Comparison of ENCODE assay signal across 21 cellular contexts in genomic region chr2:170336916-170337315, GRCh38.
DNase-seq lines count a peak whose midpoint lies in the region; ATAC-seq, FAIRE-seq and TF ChIP-seq lines count a peak whose summit lies in the region.
"Had no signal": no experiment of that assay in that cellular context is flagged by ENCODE, and none has a peak within 500 bp of the region (broad histone marks: within the 10 kb centered on the region; RNA-seq: fewer than 3 reads in every experiment).

No MANE protein-coding gene starts in this region.

- H3K27ac ChIP-seq in OCI-LY7 (ENCODE audit: low read depth, low read length, poor library complexity, severe bottlenecking), result no peak overlapping the region
- H3K27ac ChIP-seq in K562 (ENCODE audit: extremely low read depth, low read depth, low read length), result no peak overlapping the region
- H3K27ac ChIP-seq in pancreas, result no peak overlapping the region
- H3K27ac ChIP-seq: BLaER1 had no signal

- H3K9me3 ChIP-seq in Loucy (ENCODE audit: insufficient read depth, low read depth, low read length) (no peaks in the 10 kb centered on the region), OCI-LY7 (ENCODE audit: low read length) (no peaks in the 10 kb centered on the region), K562 (replicated peaks; ENCODE audit: control insufficient read depth, insufficient read depth, low read depth, low read length) (no peaks in the 10 kb centered on the region), pancreas (no peaks in the 10 kb centered on the region)
- H3K9me3 ChIP-seq: BLaER1, HAP-1 had no signal

- in situ Hi-C loops in K562 (cut with MboI) (no loop called here), ACHN (cut with HindIII; ENCODE audit: low pct_ligation_motif_present, low pct_unique_long_range_greater_than_20kb, low sequenced_read_pairs) (no loop called here)

- peaks cover 34% of the 10 kb centered on the region for H3K4me1 ChIP-seq in Loucy (ENCODE audit: insufficient read depth, low read length, poor library complexity, severe bottlenecking)
- peaks cover 28% of the 10 kb centered on the region for H3K4me1 ChIP-seq in OCI-LY7 (ENCODE audit: insufficient read depth, low read length, poor library complexity, severe bottlenecking)
- peaks cover 0 to 14% of the 10 kb centered on the region in 2 experiments; a peak in 4 of 5 replicates for H3K4me1 ChIP-seq in K562 (replicated peaks in 1 of 2; ENCODE audit: control insufficient read depth in 2 of 2, insufficient read depth in 2 of 2, low read length in 2 of 2)
- no peaks in the 10 kb centered on the region for H3K4me1 ChIP-seq in pancreas

- H3K4me2 ChIP-seq in Loucy (ENCODE audit: low read depth, low read length, poor library complexity, severe bottlenecking) (peak overlapping the region; percentile 25), OCI-LY7 (ENCODE audit: low read length) (peak overlapping the region; percentile 34), K562 (ENCODE audit: insufficient read depth, low read length) (no peak overlapping the region)
- H3K4me2 ChIP-seq: BLaER1 had no signal

- H3K4me3 ChIP-seq in Loucy (ENCODE audit: low read length, poor library complexity, severe bottlenecking) (no peak overlapping the region), OCI-LY7 (ENCODE audit: low read depth, low read length, poor library complexity, severe bottlenecking) (no peak overlapping the region), K562 (no peak overlapping the region), pancreas (no peak overlapping the region)
- H3K4me3 ChIP-seq: BLaER1, HAP-1 had no signal

- H3K27me3 ChIP-seq in Loucy (ENCODE audit: insufficient read depth, low read length, poor library complexity, severe bottlenecking), result no peaks in the 10 kb centered on the region
- no peaks in the 10 kb centered on the region for H3K27me3 ChIP-seq in K562 (ENCODE audit: control insufficient read depth in 2 of 2, insufficient read depth in 2 of 2, low read length in 2 of 2)
- no peaks in the 10 kb centered on the region for H3K27me3 ChIP-seq in pancreas
- H3K27me3 ChIP-seq: BLaER1 had no signal

- DNase-seq in GM12891 (ENCODE audit: insufficient read length, low spot score), result no peak
- no peak for DNase-seq in OCI-LY7 (ENCODE audit: low spot score)
- DNase-seq in K562 (ENCODE audit: extremely low read depth in 1 of 4, low spot score in 3 of 4), result no peak
- DNase-seq in pancreas, result no peak
- no peak for DNase-seq in ACHN
- no peak for DNase-seq in osteocyte (ENCODE audit: extremely low spot score, unreplicated experiment)
- no peak for DNase-seq in omental fat pad (ENCODE audit: low spot score)
- DNase-seq: Calu3; CD4-positive, alpha-beta memory T cell; COR-L47; DMS53; DMS79 treated with DMSO at 0.1 percent for 48 hours; GF-D8; GOT3; HFFc6 had no signal

- TF ChIP-seq POLR2A in GM12891 (IDR thresholded peaks at IDR 0.05; ENCODE audit: low read depth, low read length) (no peak), K562 (conservative IDR thresholded peaks at IDR 0.05) (no peak)

- H3K4me1 Mint-ChIP-seq in osteocyte (ENCODE audit: unreplicated experiment), result no peaks in the 10 kb centered on the region
- H3K4me1 Mint-ChIP-seq: B cell; CD4-positive, alpha-beta memory T cell had no signal

- CTCF ChIA-PET in OCI-LY7 (lab: Charles Lee; ENCODE audit: unreplicated experiment) (no interaction called here), K562 (lab: Yijun Ruan, JAX; ENCODE audit: low intra/inter-chr PET ratio) (no interaction called here)

- no peak for TF ChIP-seq EP300 in K562 (IDR thresholded peaks at IDR 0.05; ENCODE audit: low read length)

- H3K9ac ChIP-seq in Loucy (ENCODE audit: low read depth, low read length, poor library complexity, severe bottlenecking) (no peak overlapping the region), K562 (ENCODE audit: insufficient read depth in 1 of 2, low read depth in 2 of 2, low read length in 2 of 2) (no peak overlapping the region)
- H3K9ac ChIP-seq: BLaER1 had no signal

- TF ChIP-seq RAD21 in K562 (CRISPR knock-in tag; conservative IDR thresholded peaks at IDR 0.05 in 1 of 2, IDR thresholded peaks at IDR 0.05 in 1 of 2), result no peak

- H3K27ac Mint-ChIP-seq in osteocyte (ENCODE audit: unreplicated experiment), result no peak overlapping the region
- H3K27ac Mint-ChIP-seq: B cell; CD4-positive, alpha-beta memory T cell; HFFc6 had no signal

- H3K79me2 ChIP-seq in Loucy (ENCODE audit: insufficient read depth, low read length) (no peaks in the 10 kb centered on the region), OCI-LY7 (ENCODE audit: insufficient read depth, low read depth, low read length) (no peaks in the 10 kb centered on the region), K562 (ENCODE audit: control insufficient read depth, insufficient read depth, low read length) (no peaks in the 10 kb centered on the region)

- peak overlapping the region; percentile 68 for H2AFZ ChIP-seq in Loucy (ENCODE audit: low read length)
- no peak overlapping the region; the same call in 1 of the 2 replicates for H2AFZ ChIP-seq in OCI-LY7 (ENCODE audit: low read length)
- H2AFZ ChIP-seq in K562 (ENCODE audit: low read depth, low read length), result no peak overlapping the region

- H3K9me3 Mint-ChIP-seq in osteocyte (ENCODE audit: unreplicated experiment), result no peaks in the 10 kb centered on the region
- H3K9me3 Mint-ChIP-seq: HFFc6 had no signal

- BruUV-seq in OCI-LY7 (replicated peaks; lab: Mats Ljungman, UMichigan), result no TSS peak
- BruUV-seq in K562 (replicated peaks; lab: Mats Ljungman, UMichigan), result no TSS peak

- H4K20me1 ChIP-seq in Loucy (ENCODE audit: insufficient read depth, low read length, poor library complexity, severe bottlenecking), result no peaks in the 10 kb centered on the region
- no peaks in the 10 kb centered on the region for H4K20me1 ChIP-seq in OCI-LY7 (ENCODE audit: insufficient read depth, low read length)
- H4K20me1 ChIP-seq in K562 (replicated peaks; ENCODE audit: control insufficient read depth, insufficient read depth, low read length), result no peaks in the 10 kb centered on the region
- H4K20me1 ChIP-seq: BLaER1 had no signal

- no peak for TF ChIP-seq CTCF in Loucy (conservative IDR thresholded peaks at IDR 0.05; ENCODE audit: low read length)
- no peak for TF ChIP-seq CTCF in OCI-LY7 (conservative IDR thresholded peaks at IDR 0.05; ENCODE audit: low read length)
- TF ChIP-seq CTCF in K562 (IDR thresholded peaks at IDR 0.05 in 2 of 3, conservative IDR thresholded peaks at IDR 0.05 in 1 of 3; ENCODE audit: insufficient read depth in 2 of 3, low read depth in 1 of 3, low read length in 3 of 3), result no peak
- no peak for TF ChIP-seq CTCF in pancreas (IDR thresholded peaks at IDR 0.05)
- TF ChIP-seq CTCF in osteocyte (IDR thresholded peaks at IDR 0.05), result no peak
- TF ChIP-seq CTCF in omental fat pad (IDR thresholded peaks at IDR 0.05), result no peak

- H3K9me1 ChIP-seq in K562 (ENCODE audit: control insufficient read depth, insufficient read depth, low read length), result no peaks in the 10 kb centered on the region

- H3K9me2 ChIP-seq in Loucy (replicated peaks; ENCODE audit: low read depth, low read length), result no peaks in the 10 kb centered on the region
- no peaks in the 10 kb centered on the region; the same call in 1 of the 2 replicates for H3K9me2 ChIP-seq in OCI-LY7 (ENCODE audit: insufficient read depth, low read length)

- POLR2A ChIA-PET in OCI-LY7 (lab: Charles Lee), result interaction anchor here (0.6 to 1.0 kb wide), 5 partner anchors 10 to 481 kb away, joined by 3 read pairs; no protein-coding TSS in a partner anchor
- POLR2A ChIA-PET in K562 (lab: Yijun Ruan, JAX), result interaction anchor here (0.6 to 0.9 kb wide), 2 partner anchors 12 to 121 kb away, joined by 3 read pairs; no protein-coding TSS in a partner anchor

- peaks cover 4% of the 10 kb centered on the region for H3F3A ChIP-seq in Loucy (ENCODE audit: low read depth)

- peaks cover 31% of the 10 kb centered on the region for H3K27me3 Mint-ChIP-seq in osteocyte (ENCODE audit: unreplicated experiment)

- FAIRE-seq in GM12891 (lab: Jason Lieb, UNC), result peak; percentile 47
- no peak for FAIRE-seq in K562 (lab: Jason Lieb, UNC)
- FAIRE-seq in pancreas (lab: Jason Lieb, UNC), result no peak
- FAIRE-seq: GM12892, H54 had no signal

- H3K36me3 ChIP-seq in Loucy (ENCODE audit: insufficient read depth, low read length), result no peaks in the 10 kb centered on the region
- H3K36me3 ChIP-seq in OCI-LY7 (ENCODE audit: insufficient read depth, low read length), result no peaks in the 10 kb centered on the region
- no peaks in the 10 kb centered on the region for H3K36me3 ChIP-seq in K562 (ENCODE audit: control insufficient read depth, insufficient read depth, low read length)
- no peaks in the 10 kb centered on the region for H3K36me3 ChIP-seq in pancreas
- H3K36me3 ChIP-seq: BLaER1, HAP-1 had no signal

- ATAC-seq in K562, result no peak
- ATAC-seq in pancreas, result no peak
- no peak for ATAC-seq in omental fat pad (ENCODE audit: low FRiP score)

- WGBS in K562 (ENCODE audit: insufficient coverage, low coverage, missing lambda C conversion rate), result 0% methylated on average over 2 of the region's 2 CpGs
- 71 to 81% methylated on average over 2 of the region's 2 CpGs for WGBS in pancreas, 2 donors

- H3K4me3 Mint-ChIP-seq in osteocyte (ENCODE audit: unreplicated experiment), result no peak overlapping the region
- H3K4me3 Mint-ChIP-seq: B cell; CD4-positive, alpha-beta memory T cell; HFFc6 had no signal

- H3K36me3 Mint-ChIP-seq in osteocyte (ENCODE audit: unreplicated experiment), result no peaks in the 10 kb centered on the region
- H3K36me3 Mint-ChIP-seq: CD4-positive, alpha-beta memory T cell had no signal

- intact Hi-C loops in OCI-LY7 (cut with micrococcal nuclease; ENCODE audit: unreplicated experiment) (no loop called here), K562 (cut with micrococcal nuclease) (no loop called here), pancreas (cut with DNase I) (no loop called here)

TF ChIP-seq in GM12891, 5 proteins besides CTCF, POLR2A, EP300 and RAD21:
- TF ChIP-seq PAX5 (IDR thresholded peaks at IDR 0.05; ENCODE audit: insufficient read depth, low read length, severe bottlenecking) (no peak), SPI1 (IDR thresholded peaks at IDR 0.05; ENCODE audit: low read depth, low read length) (no peak), TAF1 (IDR thresholded peaks at IDR 0.05; ENCODE audit: low read depth, low read length) (no peak), POU2F2 (IDR thresholded peaks at IDR 0.05; ENCODE audit: low read depth, low read length) (no peak), POLR2AphosphoS5 (IDR thresholded peaks at IDR 0.05; ENCODE audit: low read depth, low read length) (no peak)

TF ChIP-seq in K562, 482 proteins besides CTCF, POLR2A, EP300 and RAD21:
- TF ChIP-seq SRSF9 (IDR thresholded peaks at IDR 0.05; ENCODE audit: borderline replicate concordance, low read depth, low read length) (no peak), ESRRA (IDR thresholded peaks at IDR 0.05; ENCODE audit: borderline replicate concordance, low read depth) (0 out of 2 replicates have a peak, but pooled peaks have one; percentile 35), YY1 (IDR thresholded peaks at IDR 0.05; ENCODE audit: borderline replicate concordance in 1 of 3, control insufficient read depth in 1 of 3, extremely low read depth in 1 of 3, insufficient read depth in 3 of 3, insufficient read length in 1 of 3, insufficient replicate concordance in 2 of 3, low read depth in 1 of 3, low read length in 2 of 3) (peak in 1 of 3 experiments; percentile 35), PTTG1 (tag; IDR thresholded peaks at IDR 0.05; ENCODE audit: low read depth) (no peak), ZSCAN32 (CRISPR knock-in tag; IDR thresholded peaks at IDR 0.05) (no peak)
